In genomic region chr1:202959276-202959620, GRCh38 we compare ENCODE assay signal across 1 cellular context.
A peak's percentile ranks its signal among the peaks of the same experiment; 100 is the strongest.
TF ChIP-seq lines count a peak whose summit lies in the region.

No MANE protein-coding gene starts in this region.

TF ChIP-seq in HepG2, 621 proteins besides CTCF, POLR2A, EP300 and RAD21:
- peak; percentile 86 for TF ChIP-seq SIX4 (CRISPR knock-in tag; IDR thresholded peaks at IDR 0.05)
- TF ChIP-seq TEAD3 (CRISPR knock-in tag; optimal IDR thresholded peaks at IDR 0.05; ENCODE audit: borderline replicate concordance), result peak; percentile 76
- peak; percentile 87 for TF ChIP-seq FOSL2 (CRISPR knock-in tag; IDR thresholded peaks at IDR 0.05)
- peak; percentile 75 for TF ChIP-seq CEBPB (IDR thresholded peaks at IDR 0.05; ENCODE audit: borderline replicate concordance, low read depth, low read length)
- no peak for TF ChIP-seq ZNF558 (CRISPR knock-in tag; IDR thresholded peaks at IDR 0.05; ENCODE audit: borderline replicate concordance)
- TF ChIP-seq SAP130 (CRISPR knock-in tag; IDR thresholded peaks at IDR 0.05; ENCODE audit: low read depth), result peak; percentile 46; the same call in 1 of the 2 replicates
- peak; percentile 97 for TF ChIP-seq SIX1 (CRISPR knock-in tag; IDR thresholded peaks at IDR 0.05; ENCODE audit: borderline replicate concordance)
- TF ChIP-seq MIXL1 (CRISPR knock-in tag; IDR thresholded peaks at IDR 0.05), result 0 out of 2 replicates have a peak, but pooled peaks have one; percentile 1
- no peak for TF ChIP-seq ZNF329 (CRISPR knock-in tag; IDR thresholded peaks at IDR 0.05; ENCODE audit: low read depth)
- peak; percentile 69 for TF ChIP-seq CEBPG (CRISPR knock-in tag; IDR thresholded peaks at IDR 0.05)
- no peak for TF ChIP-seq ARNT2 (CRISPR knock-in tag; IDR thresholded peaks at IDR 0.05; ENCODE audit: low read depth)
- TF ChIP-seq ARID3A (IDR thresholded peaks at IDR 0.05; ENCODE audit: low read depth, low read length), result 0 out of 2 replicates have a peak, but pooled peaks have one; percentile 26
- peak; percentile 63; the same call in 1 of the 2 replicates for TF ChIP-seq ZNF652 (CRISPR knock-in tag; IDR thresholded peaks at IDR 0.05; ENCODE audit: borderline replicate concordance, low read depth)
- peak; percentile 91 for TF ChIP-seq ZBTB26 (CRISPR knock-in tag; IDR thresholded peaks at IDR 0.05; ENCODE audit: borderline replicate concordance)
- no peak for TF ChIP-seq ZNF839 (CRISPR knock-in tag; IDR thresholded peaks at IDR 0.05; ENCODE audit: borderline replicate concordance)
